In genomic region chr7:139133335-139134139, GRCh38 we compare ENCODE assay signal across 1 cellular context.
TF ChIP-seq lines count a peak whose summit lies in the region.

No MANE protein-coding gene starts in this region.

TF ChIP-seq in HEK293, 187 proteins besides CTCF, POLR2A, EP300 and RAD21 (continued from another document and continues in another):
- TF ChIP-seq PBX3 (CRISPR knock-in tag; IDR thresholded peaks at IDR 0.05) (0 out of 2 replicates have a peak, but pooled peaks have one; percentile 48), INSM2 (tag by site-specific recombination; IDR thresholded peaks at IDR 0.05) (peak; percentile 68; the same call in 1 of the 2 replicates), PRDM10 (tag by site-specific recombination; IDR thresholded peaks at IDR 0.05) (peak; percentile 59), ZNF174 (tag by site-specific recombination; IDR thresholded peaks at IDR 0.05) (no peak), ZNF221 (tag by site-specific recombination; IDR thresholded peaks at IDR 0.05; ENCODE audit: borderline replicate concordance) (no peak), ZNF354C (tag by site-specific recombination; IDR thresholded peaks at IDR 0.05; ENCODE audit: borderline replicate concordance, low read depth) (no peak), ZNF645 (tag by site-specific recombination; IDR thresholded peaks at IDR 0.05) (no peak), ZNF138 (tag by site-specific recombination; IDR thresholded peaks at IDR 0.05; ENCODE audit: borderline replicate concordance) (no peak), ZNF510 (tag by site-specific recombination; IDR thresholded peaks at IDR 0.05; ENCODE audit: insufficient replicate concordance) (no peak), ZNF558 (tag by site-specific recombination; IDR thresholded peaks at IDR 0.05) (0 out of 2 replicates have a peak, but pooled peaks have one; percentile 66), ZNF394 (tag by site-specific recombination; IDR thresholded peaks at IDR 0.05; ENCODE audit: borderline replicate concordance) (peak; percentile 69), ZSCAN30 (tag by site-specific recombination; IDR thresholded peaks at IDR 0.05) (peak; percentile 92; the same call in 1 of the 2 replicates), SETDB1 (IDR thresholded peaks at IDR 0.05; ENCODE audit: insufficient read length, low read length) (no peak), ZNF76 (tag by site-specific recombination; IDR thresholded peaks at IDR 0.05; ENCODE audit: borderline replicate concordance, low read depth) (peak; percentile 79; the same call in 1 of the 2 replicates), ZNF707 (tag by site-specific recombination; IDR thresholded peaks at IDR 0.05) (no peak), ZBTB11 (tag by site-specific recombination; conservative IDR thresholded peaks at IDR 0.05; ENCODE audit: low read depth) (peak; percentile 100), ZBTB44 (tag by site-specific recombination; IDR thresholded peaks at IDR 0.05) (no peak), ZNF473 (tag by site-specific recombination; IDR thresholded peaks at IDR 0.05) (no peak), ZNF239 (tag by site-specific recombination; IDR thresholded peaks at IDR 0.05) (no peak), KLF1 (tag by site-specific recombination; IDR thresholded peaks at IDR 0.05) (no peak), GLI4 (tag by site-specific recombination; IDR thresholded peaks at IDR 0.05) (peak; percentile 92; the same call in 1 of the 2 replicates), ZNF544 (tag by site-specific recombination; IDR thresholded peaks at IDR 0.05) (no peak), ZBTB17 (tag by site-specific recombination; IDR thresholded peaks at IDR 0.05) (peak; percentile 93), HIC1 (tag by site-specific recombination; IDR thresholded peaks at IDR 0.05) (no peak), ZNF747 (tag by site-specific recombination; IDR thresholded peaks at IDR 0.05) (no peak), ZNF514 (tag by site-specific recombination; IDR thresholded peaks at IDR 0.05) (no peak), ZNF639 (tag by site-specific recombination; IDR thresholded peaks at IDR 0.05) (peak; percentile 87), ZNF362 (tag by site-specific recombination; IDR thresholded peaks at IDR 0.05) (no peak), ZNF488 (tag by site-specific recombination; IDR thresholded peaks at IDR 0.05) (no peak), ZNF335 (tag by site-specific recombination; conservative IDR thresholded peaks at IDR 0.05) (peak; percentile 81), ZNF2 (tag by site-specific recombination; IDR thresholded peaks at IDR 0.05) (peak; percentile 96), ZNF324 (tag by site-specific recombination; IDR thresholded peaks at IDR 0.05) (peak; percentile 87), ZNF404 (tag by site-specific recombination; IDR thresholded peaks at IDR 0.05) (no peak), ZNF341 (tag by site-specific recombination; IDR thresholded peaks at IDR 0.05; ENCODE audit: low read depth) (peak; percentile 88), ZNF423 (tag by site-specific recombination; IDR thresholded peaks at IDR 0.05) (no peak), ZNF132 (tag by site-specific recombination; IDR thresholded peaks at IDR 0.05; ENCODE audit: borderline replicate concordance) (no peak), ZBTB1 (tag by site-specific recombination; IDR thresholded peaks at IDR 0.05) (no peak), ZSCAN23 (tag by site-specific recombination; IDR thresholded peaks at IDR 0.05) (no peak), REPIN1 (tag by site-specific recombination; IDR thresholded peaks at IDR 0.05; ENCODE audit: low read depth) (peak; percentile 87; the same call in 1 of the 2 replicates), BCL11A (tag by site-specific recombination; IDR thresholded peaks at IDR 0.05; ENCODE audit: low read depth) (no peak), ZNF48 (tag by site-specific recombination; IDR thresholded peaks at IDR 0.05) (no peak), ZNF155 (tag by site-specific recombination; IDR thresholded peaks at IDR 0.05) (no peak), ZNF792 (tag by site-specific recombination; IDR thresholded peaks at IDR 0.05) (peak; percentile 47; the same call in 1 of the 2 replicates), ZFHX2 (tag by site-specific recombination; conservative IDR thresholded peaks at IDR 0.05) (no peak), EGR2 (tag by site-specific recombination; IDR thresholded peaks at IDR 0.05; ENCODE audit: low read depth) (no peak)
